In the genomic region with DNA sequence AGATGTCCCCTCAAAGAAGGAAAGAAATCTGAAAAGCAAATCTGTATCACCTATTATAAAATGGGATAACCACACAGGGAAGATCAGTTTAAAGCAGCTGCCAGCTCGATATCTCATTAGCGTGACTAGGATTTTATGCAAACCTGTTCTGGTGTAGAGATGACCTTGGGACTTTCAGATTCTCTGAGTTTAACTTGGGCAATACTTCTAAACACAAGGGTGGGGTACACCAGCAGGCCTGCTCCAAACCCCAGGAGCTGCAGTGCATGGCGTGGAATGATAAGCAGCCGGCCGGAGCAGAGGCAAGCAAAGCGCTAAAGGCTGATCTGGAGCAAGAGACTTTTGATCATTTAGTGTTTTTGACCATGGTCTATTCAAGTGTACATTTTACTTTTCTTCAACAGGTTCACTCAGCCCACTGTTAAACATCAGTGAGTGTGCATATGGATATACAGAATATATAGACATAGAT, we compare ENCODE assay signal across 2 cellular contexts.
A peak's percentile ranks its signal among the peaks of the same experiment; 100 is the strongest.
TF ChIP-seq lines count a peak whose summit lies in the region.

No MANE protein-coding gene starts in this region.

TF ChIP-seq in HCT116, 20 proteins besides CTCF, POLR2A, EP300 and RAD21 (continued from another document):
- TF ChIP-seq REST (IDR thresholded peaks at IDR 0.05; ENCODE audit: low read depth) (no peak), POLR2AphosphoS5 (IDR thresholded peaks at IDR 0.05; ENCODE audit: low read depth, low read length) (no peak), JUND (IDR thresholded peaks at IDR 0.05) (0 out of 2 replicates have a peak, but pooled peaks have one; percentile 13), SIN3A (IDR thresholded peaks at IDR 0.05; ENCODE audit: low read depth) (0 out of 2 replicates have a peak, but pooled peaks have one; percentile 36), CEBPB (IDR thresholded peaks at IDR 0.05; ENCODE audit: low read depth) (no peak)
- TF ChIP-seq, protein P1, sequence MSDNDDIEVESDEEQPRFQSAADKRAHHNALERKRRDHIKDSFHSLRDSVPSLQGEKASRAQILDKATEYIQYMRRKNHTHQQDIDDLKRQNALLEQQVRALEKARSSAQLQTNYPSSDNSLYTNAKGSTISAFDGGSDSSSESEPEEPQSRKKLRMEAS (IDR thresholded peaks at IDR 0.05) = no peak
- TF ChIP-seq, protein P2, sequence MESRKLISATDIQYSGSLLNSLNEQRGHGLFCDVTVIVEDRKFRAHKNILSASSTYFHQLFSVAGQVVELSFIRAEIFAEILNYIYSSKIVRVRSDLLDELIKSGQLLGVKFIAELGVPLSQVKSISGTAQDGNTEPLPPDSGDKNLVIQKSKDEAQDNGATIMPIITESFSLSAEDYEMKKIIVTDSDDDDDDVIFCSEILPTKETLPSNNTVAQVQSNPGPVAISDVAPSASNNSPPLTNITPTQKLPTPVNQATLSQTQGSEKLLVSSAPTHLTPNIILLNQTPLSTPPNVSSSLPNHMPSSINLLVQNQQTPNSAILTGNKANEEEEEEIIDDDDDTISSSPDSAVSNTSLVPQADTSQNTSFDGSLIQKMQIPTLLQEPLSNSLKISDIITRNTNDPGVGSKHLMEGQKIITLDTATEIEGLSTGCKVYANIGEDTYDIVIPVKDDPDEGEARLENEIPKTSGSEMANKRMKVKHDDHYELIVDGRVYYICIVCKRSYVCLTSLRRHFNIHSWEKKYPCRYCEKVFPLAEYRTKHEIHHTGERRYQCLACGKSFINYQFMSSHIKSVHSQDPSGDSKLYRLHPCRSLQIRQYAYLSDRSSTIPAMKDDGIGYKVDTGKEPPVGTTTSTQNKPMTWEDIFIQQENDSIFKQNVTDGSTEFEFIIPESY (IDR thresholded peaks at IDR 0.05; ENCODE audit: extremely low read depth, insufficient replicate concordance, low read length) = no peak

TF ChIP-seq in WTC11, 78 proteins besides CTCF, POLR2A, EP300 and RAD21 (continued from another document):
- TF ChIP-seq ZNF532 (CRISPR knock-in tag; IDR thresholded peaks at IDR 0.05; ENCODE audit: borderline replicate concordance) (no peak), ETV6 (CRISPR knock-in tag; IDR thresholded peaks at IDR 0.05) (no peak), ATF1 (CRISPR knock-in tag; IDR thresholded peaks at IDR 0.05) (no peak), CREM (CRISPR knock-in tag; IDR thresholded peaks at IDR 0.05) (no peak)
